ENCODE assay signal across 1 cellular context in genomic region chr2:72949642-72950041, GRCh38.
TF ChIP-seq lines count a peak whose summit lies in the region.

No MANE protein-coding gene starts in this region.

TF ChIP-seq in IMR-90, 13 proteins besides CTCF, POLR2A, EP300 and RAD21:
- TF ChIP-seq MAFK (IDR thresholded peaks at IDR 0.05; ENCODE audit: low read depth, low read length) = no peak
- no peak for TF ChIP-seq MXI1 (IDR thresholded peaks at IDR 0.05; ENCODE audit: borderline replicate concordance, low read depth, low read length)
- TF ChIP-seq RFX5 (IDR thresholded peaks at IDR 0.05; ENCODE audit: low read depth, low read length) = no peak
- TF ChIP-seq BHLHE40 (IDR thresholded peaks at IDR 0.05; ENCODE audit: low read depth, low read length) = no peak
- TF ChIP-seq NFE2L2 (IDR thresholded peaks at IDR 0.05; ENCODE audit: low read depth, low read length) = no peak
- TF ChIP-seq USF2 (IDR thresholded peaks at IDR 0.05; ENCODE audit: low read depth, low read length) = no peak
